Comparison of ENCODE assay signal across 9 cellular contexts in genomic region chr3:154018100-154018696, GRCh38.
A peak's percentile ranks its signal among the peaks of the same experiment; 100 is the strongest.
DNase-seq lines count a peak whose midpoint lies in the region; ATAC-seq and TF ChIP-seq lines count a peak whose summit lies in the region.
"Had no signal": no experiment of that assay in that cellular context is flagged by ENCODE, and none has a peak within 500 bp of the region (broad histone marks: within the 10 kb centered on the region; RNA-seq: fewer than 3 reads in every experiment).

No MANE protein-coding gene starts in this region.

- H3K9me3 ChIP-seq in cardiac muscle cell (ENCODE audit: low read depth) (no peaks in the 10 kb centered on the region), T-helper 17 cell (ENCODE audit: control insufficient read depth, low read length, poor library complexity, severe bottlenecking) (no peaks in the 10 kb centered on the region)

- no peak overlapping the region for H3K27ac ChIP-seq in cardiac muscle cell

- intact Hi-C loops in Right ventricle myocardium superior (cut with DNase I): no loop called here

- no peaks in the 10 kb centered on the region for H3K27me3 ChIP-seq in cardiac muscle cell

- H3K27me3 Mint-ChIP-seq in HFFc6 (ENCODE audit: insufficient read depth) (no peaks in the 10 kb centered on the region), T-helper 17 cell (peaks cover 11% of the 10 kb centered on the region)
- H3K27me3 Mint-ChIP-seq: dendritic cell treated with granulocyte-macrophage colony-stimulating factor and Interleukin-4, amounts not matched to agents 40 ng/mL and 50 ng/mL, for 4 days had no signal

- H3K4me1 Mint-ChIP-seq in HFFc6 (ENCODE audit: low read depth): no peaks in the 10 kb centered on the region
- peaks cover 2% of the 10 kb centered on the region for H3K4me1 Mint-ChIP-seq in T-helper 17 cell

- H3K36me3 Mint-ChIP-seq in HFFc6 (ENCODE audit: low read depth) (no peaks in the 10 kb centered on the region), T-helper 17 cell (ENCODE audit: low read depth) (no peaks in the 10 kb centered on the region)

- no peaks in the 10 kb centered on the region for H3K4me1 ChIP-seq in cardiac muscle cell (ENCODE audit: low read depth)

- peak; percentile 43 to 52 for DNase-seq in cardiac muscle cell (ENCODE audit: low read depth in 1 of 2, low spot score in 1 of 2)
- no peak for DNase-seq in Right ventricle myocardium superior
- no peak for DNase-seq in HFFc6
- DNase-seq in NCI-H146 treated with DMSO at 0.1 percent for 48 hours (lab: John Stamatoyannopoulos, UW; ENCODE audit: unreplicated experiment): peak; percentile 43
- DNase-seq in activated CD8-positive, alpha-beta memory T cell treated with anti-CD3 and anti-CD28 coated beads, Interleukin-2, amount 50 U/mL, for 4 hours: peak; percentile 16
- peak; percentile 69 for DNase-seq in iPS-NIHi11 (ENCODE audit: low spot score)
- no peak for DNase-seq in T-helper 17 cell
- no peak for DNase-seq in NK-92 treated with Interleukin-12 subunit alpha and Interleukin-12 subunit beta, amount 100 ng/mL, for 24 hours (lab: John Stamatoyannopoulos, UW)

- H3K4me3 ChIP-seq in cardiac muscle cell: no peak overlapping the region

- H3K27ac Mint-ChIP-seq in HFFc6: no peak overlapping the region
- H3K27ac Mint-ChIP-seq in T-helper 17 cell: no peak overlapping the region
- H3K27ac Mint-ChIP-seq: dendritic cell treated with granulocyte-macrophage colony-stimulating factor and Interleukin-4, amounts not matched to agents 40 ng/mL and 50 ng/mL, for 4 days had no signal

- H3K4me3 Mint-ChIP-seq in HFFc6 (no peak overlapping the region), T-helper 17 cell (no peak overlapping the region)
- H3K4me3 Mint-ChIP-seq: dendritic cell treated with granulocyte-macrophage colony-stimulating factor and Interleukin-4, amounts not matched to agents 40 ng/mL and 50 ng/mL, for 4 days had no signal

- no peaks in the 10 kb centered on the region for H3K36me3 ChIP-seq in cardiac muscle cell

- H3K9me3 Mint-ChIP-seq in HFFc6: peaks cover 33% of the 10 kb centered on the region
- H3K9me3 Mint-ChIP-seq: dendritic cell treated with granulocyte-macrophage colony-stimulating factor and Interleukin-4, amounts not matched to agents 40 ng/mL and 50 ng/mL, for 4 days had no signal

- no peak for ATAC-seq in Right ventricle myocardium superior (ENCODE audit: poor library complexity)
- ATAC-seq in T-helper 17 cell: no peak

- TF ChIP-seq CTCF in cardiac muscle cell (IDR thresholded peaks at IDR 0.05; ENCODE audit: low read depth, low read length): peak; percentile 66
- TF ChIP-seq CTCF in HFFc6 (IDR thresholded peaks at IDR 0.05): peak; percentile 58

Comparison
In these comparisons a context has a peak if more than half of its experiments do, and no peak if none do; other contexts are left out.
1. DNase-seq: peak in cardiac muscle cell (2 of 2), NCI-H146 treated with DMSO at 0.1 percent for 48 hours (single experiment), activated CD8-positive, alpha-beta memory T cell treated with anti-CD3 and anti-CD28 coated beads, Interleukin-2, amount 50 U/mL, for 4 hours (single experiment) and iPS-NIHi11 (single experiment); none in Right ventricle myocardium superior (single experiment), HFFc6 (single experiment), T-helper 17 cell (0 of 3) and NK-92 treated with Interleukin-12 subunit alpha and Interleukin-12 subunit beta, amount 100 ng/mL, for 24 hours (single experiment).